ENCODE assay signal across 11 cellular contexts in the genomic region with DNA sequence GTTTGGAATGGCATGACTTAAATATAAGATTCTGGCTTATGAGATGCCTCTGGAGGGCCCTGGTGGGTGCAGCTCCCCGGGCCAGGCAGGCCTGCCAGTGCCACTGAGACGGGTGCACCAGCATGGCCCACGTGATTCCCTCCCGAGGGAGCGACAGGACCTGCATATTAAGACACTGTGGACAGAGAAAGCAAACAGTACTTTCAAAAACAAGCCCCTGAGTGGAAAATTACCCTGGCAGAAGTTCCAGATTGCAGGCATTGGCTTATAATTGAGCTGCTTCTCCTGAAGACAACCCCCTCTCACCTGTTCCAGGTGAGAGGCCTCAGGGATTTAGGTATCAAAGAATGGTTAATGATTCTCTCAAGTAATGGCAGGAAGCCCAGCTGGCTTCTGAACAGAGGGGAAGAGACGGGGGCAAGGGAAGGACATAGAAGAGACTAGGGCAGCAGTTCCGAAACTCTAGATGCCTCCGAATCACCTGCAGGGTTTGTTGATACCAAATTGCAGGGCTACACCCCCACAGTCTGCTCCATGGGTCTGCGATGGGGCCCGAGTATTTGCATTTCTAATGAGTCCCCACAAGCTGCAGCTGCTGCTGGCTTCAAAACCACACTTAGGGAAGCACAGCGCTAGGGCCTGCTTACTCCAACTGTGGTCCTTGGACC.
DNase-seq lines count a peak whose midpoint lies in the region; ATAC-seq and TF ChIP-seq lines count a peak whose summit lies in the region.
"Had no signal": no experiment of that assay in that cellular context is flagged by ENCODE, and none has a peak within 500 bp of the region (broad histone marks: within the 10 kb centered on the region; RNA-seq: fewer than 3 reads in every experiment).

No MANE protein-coding gene starts in this region.

- H3K27me3 ChIP-seq in lung (ENCODE audit: control insufficient read depth, insufficient read depth) = no peaks in the 10 kb centered on the region

- H3K27ac ChIP-seq in angular gyrus (ENCODE audit: low read depth, low read length) (peak overlapping the region; percentile 79), lung (ENCODE audit: low read depth in 1 of 2, low read length in 1 of 2) (no peak overlapping the region)
- H3K27ac ChIP-seq: thoracic aorta had no signal

- H3K9me3 ChIP-seq in lung (ENCODE audit: control insufficient read depth in 2 of 2, insufficient read depth in 1 of 2, low read length in 1 of 2) = no peaks in the 10 kb centered on the region
- H3K9me3 ChIP-seq: thoracic aorta had no signal

- ATAC-seq in lung (ENCODE audit: insufficient read depth, low FRiP score) = no peak
- ATAC-seq in HG02642 (IDR thresholded peaks at IDR 0.05; ENCODE audit: poor library complexity, unreplicated experiment) = no peak
- no peak for ATAC-seq in HG02763 (IDR thresholded peaks at IDR 0.05; ENCODE audit: unreplicated experiment)
- no peak for ATAC-seq in GM21619 (IDR thresholded peaks at IDR 0.05; ENCODE audit: unreplicated experiment)

- DNase-seq in DMS 273 (lab: John Stamatoyannopoulos, UW; ENCODE audit: unreplicated experiment) (peak; percentile 23), DMS 273 treated with DMSO at 0.1 percent for 48 hours (lab: John Stamatoyannopoulos, UW) (no peak), lung (ENCODE audit: low spot score) (peak; percentile 44), cortex of kidney (lab: John Stamatoyannopoulos, UW) (no peak)
- DNase-seq: 8988T; activated CD4-positive, alpha-beta memory T cell treated with anti-CD3 and anti-CD28 coated beads, Interleukin-2, amount 10 ng/mL, durations not matched to agents 7 days and 5 days had no signal

- no peak for TF ChIP-seq CTCF in lung (IDR thresholded peaks at IDR 0.05; ENCODE audit: control extremely low read depth, extremely low read depth)

- H3K4me3 ChIP-seq in lung = no peak overlapping the region
- H3K4me3 ChIP-seq: thoracic aorta had no signal

- no peaks in the 10 kb centered on the region for H3K4me1 ChIP-seq in lung (ENCODE audit: control insufficient read depth in 2 of 2, insufficient read depth in 2 of 2, low read length in 2 of 2)

- no peaks in the 10 kb centered on the region for H3K36me3 ChIP-seq in lung (ENCODE audit: control insufficient read depth in 2 of 2, insufficient read depth in 2 of 2, low read length in 2 of 2)
- H3K36me3 ChIP-seq: thoracic aorta had no signal

- WGBS in lung, 2 donors = 39 to 55% methylated on average over 11 of the region's 11 CpGs

Comparison
In these comparisons a context has a peak if more than half of its experiments do, and no peak if none do; other contexts are left out.
1. DNase-seq: peak in DMS 273 (single experiment) and lung (single experiment); none in DMS 273 treated with DMSO at 0.1 percent for 48 hours (single experiment) and cortex of kidney (single experiment).